8 cellular contexts compared by ENCODE assay signal in genomic region chr20:44966030-44966961, GRCh38. TPM values are rescaled to one million over a fixed set of nuclear protein-coding genes. Genes with fewer than 3 reads are reported as not detected.
DNase-seq lines count a peak whose midpoint lies in the region; ATAC-seq and TF ChIP-seq lines count a peak whose summit lies in the region.

Gene STK4, plus strand, starts transcription at chr20:44966512. Its CDS starts 57 bp downstream, at chr20:44966569.

- peak within 1 kb of the TSS; percentile 92 for H3K4me2 ChIP-seq in OCI-LY3 (ENCODE audit: low read length)

- H3K4me1 ChIP-seq in OCI-LY3 (ENCODE audit: low read length) (peaks cover 41% of the 10 kb centered on the region), mononuclear cell (ENCODE audit: insufficient read depth, low read length) (peaks cover 42% of the 10 kb centered on the region)

- H4K20me1 ChIP-seq in OCI-LY3 (ENCODE audit: insufficient read depth, low read length): no peaks in the 10 kb centered on the region

- H3K9me3 ChIP-seq in OCI-LY3 (ENCODE audit: insufficient read depth, low read length) (no peaks in the 10 kb centered on the region), mononuclear cell (ENCODE audit: low read depth, low read length) (no peaks in the 10 kb centered on the region)

- H3K4me3 ChIP-seq in OCI-LY3 (ENCODE audit: low read length): peak within 1 kb of the TSS; percentile 84
- H3K4me3 ChIP-seq in mononuclear cell (ENCODE audit: low read length): peak within 1 kb of the TSS; percentile 85

- peak; percentile 56 for ATAC-seq in GM21515 (IDR thresholded peaks at IDR 0.05; ENCODE audit: unreplicated experiment)

- peak within 1 kb of the TSS; percentile 95 for H3K9ac ChIP-seq in OCI-LY3 (ENCODE audit: low read length)

- H3K27me3 ChIP-seq in OCI-LY3 (ENCODE audit: low read depth, low read length) (no peaks in the 10 kb centered on the region), mononuclear cell (ENCODE audit: insufficient read depth, low read length) (no peaks in the 10 kb centered on the region)

- peaks cover 63% of the 10 kb centered on the region for H3K79me2 ChIP-seq in OCI-LY3 (ENCODE audit: low read length)

- DNase-seq in DMS 273 (lab: John Stamatoyannopoulos, UW; ENCODE audit: unreplicated experiment) (peak; percentile 99), HuH-7.5 (ENCODE audit: low spot score) (peak; percentile 78), activated T-cell treated with anti-CD3 and anti-CD28 coated beads for 1 hour (ENCODE audit: low read depth) (peak; percentile 94), epidermal melanocyte (ENCODE audit: insufficient read length, low spot score) (peak; percentile 74)
- DNase-seq in stimulated activated CD8-positive, alpha-beta memory T cell treated with anti-CD3 and anti-CD28 coated beads, Interleukin-4, amount 100 ng/mL, for 24 hours (ENCODE audit: low read depth): peak; percentile 92

- peak; percentile 94 for TF ChIP-seq CTCF in OCI-LY3 (IDR thresholded peaks at IDR 0.05; ENCODE audit: low read depth, low read length)

- H3K27ac ChIP-seq in OCI-LY3 (ENCODE audit: low read length): peak within 1 kb of the TSS; percentile 92

- H2AFZ ChIP-seq in OCI-LY3 (ENCODE audit: low read depth, low read length): peak within 1 kb of the TSS; percentile 83

- peaks cover 27% of the 10 kb centered on the region for H3K36me3 ChIP-seq in OCI-LY3 (replicated peaks; ENCODE audit: low read depth, low read length)

RNA-seq across cellular contexts. Expression of gene STK4, which starts in this region (rescaled TPM):
- total RNA-seq in mononuclear cell: 372 TPM

Comparison
In these comparisons a context has a peak if more than half of its experiments do, and no peak if none do; other contexts are left out.
1. Peak in every context shown above with its lines: DNase-seq, ATAC-seq, H3K4me3 ChIP-seq and H3K27ac ChIP-seq.